In genomic region chr4:1211371-1211770, GRCh38 we compare ENCODE assay signal across 21 cellular contexts. TPM values are rescaled to one million over a fixed set of nuclear protein-coding genes. Genes with fewer than 3 reads are reported as not detected.
DNase-seq lines count a peak whose midpoint lies in the region; ATAC-seq and TF ChIP-seq lines count a peak whose summit lies in the region.
"Had no signal": no experiment of that assay in that cellular context is flagged by ENCODE, and none has a peak within 500 bp of the region (broad histone marks: within the 10 kb centered on the region; RNA-seq: fewer than 3 reads in every experiment).

No MANE protein-coding gene starts in this region.

- TF ChIP-seq EP300 in suprapubic skin (IDR thresholded peaks at IDR 0.05): no peak

- H3K4me1 ChIP-seq in PC-3 (ENCODE audit: insufficient read depth, low read length) (no peaks in the 10 kb centered on the region), lower lobe of right lung (peaks cover 67% of the 10 kb centered on the region), suprapubic skin (peaks cover 72% of the 10 kb centered on the region)

- H3K36me3 ChIP-seq in PC-3 (ENCODE audit: low read depth, low read length) (no peaks in the 10 kb centered on the region; the same call in 1 of the 2 replicates), lower lobe of right lung (peaks cover 58% of the 10 kb centered on the region), suprapubic skin (peaks cover 48% of the 10 kb centered on the region)

- H3F3A ChIP-seq in PC-3 (ENCODE audit: low read length, unreplicated experiment): no peaks in the 10 kb centered on the region

- H4K20me1 ChIP-seq in PC-3 (ENCODE audit: low read length): no peaks in the 10 kb centered on the region

- no peak overlapping the region for H3K4me3 Mint-ChIP-seq in chondrocyte (ENCODE audit: unreplicated experiment)
- H3K4me3 Mint-ChIP-seq: effector memory CD8-positive, alpha-beta T cell; GM23338; memory B cell; naive thymus-derived CD4-positive, alpha-beta T cell had no signal

- no peak overlapping the region for H2AFZ ChIP-seq in PC-3 (ENCODE audit: low read length)
- H2AFZ ChIP-seq: GM23338, parathyroid adenoma had no signal

- no peaks in the 10 kb centered on the region for H3K9me3 Mint-ChIP-seq in chondrocyte (ENCODE audit: low read depth)
- H3K9me3 Mint-ChIP-seq: effector memory CD8-positive, alpha-beta T cell; GM23338; memory B cell; naive thymus-derived CD4-positive, alpha-beta T cell had no signal

- no peaks in the 10 kb centered on the region for H3K27me3 Mint-ChIP-seq in chondrocyte (ENCODE audit: low read depth)
- H3K27me3 Mint-ChIP-seq: effector memory CD8-positive, alpha-beta T cell; memory B cell; naive thymus-derived CD4-positive, alpha-beta T cell had no signal

- H3K27me3 ChIP-seq in PC-3 (ENCODE audit: low read length) (no peaks in the 10 kb centered on the region), lower lobe of right lung (ENCODE audit: low read depth) (no peaks in the 10 kb centered on the region), suprapubic skin (no peaks in the 10 kb centered on the region)
- H3K27me3 ChIP-seq: tibial nerve had no signal

- H3K4me3 ChIP-seq in PC-3 (ENCODE audit: low read length) (no peak overlapping the region), lower lobe of right lung (no peak overlapping the region), suprapubic skin (no peak overlapping the region)
- H3K4me3 ChIP-seq: GM23338, tibial nerve had no signal

- TF ChIP-seq POLR2A in suprapubic skin (IDR thresholded peaks at IDR 0.05): no peak

- H3K4me1 Mint-ChIP-seq in chondrocyte (ENCODE audit: low read depth): peaks cover 41% of the 10 kb centered on the region
- H3K4me1 Mint-ChIP-seq: GM23338 had no signal

- WGBS in suprapubic skin: 79% methylated on average over 13 of the region's 13 CpGs

- ATAC-seq in PC-3: no peak
- no peak for ATAC-seq in lower lobe of right lung
- no peak for ATAC-seq in GM21825 (IDR thresholded peaks at IDR 0.05; ENCODE audit: unreplicated experiment)
- no peak for ATAC-seq in HG02571 (IDR thresholded peaks at IDR 0.05; ENCODE audit: unreplicated experiment)
- no peak for ATAC-seq in HG03521 (IDR thresholded peaks at IDR 0.05; ENCODE audit: unreplicated experiment)
- ATAC-seq: effector memory CD8-positive, alpha-beta T cell; GM23338; naive thymus-derived CD4-positive, alpha-beta T cell had no signal

- DNase-seq in PC-3: no peak
- peak; percentile 39 for DNase-seq in chondrocyte (ENCODE audit: low spot score)
- peak; percentile 30 for DNase-seq in lower lobe of right lung
- DNase-seq in suprapubic skin (ENCODE audit: low spot score in 2 of 2): peak; percentile 40 to 59
- DNase-seq in COLO829 (ENCODE audit: low spot score): no peak
- DNase-seq: activated CD8-positive, alpha-beta memory T cell treated with anti-CD3 and anti-CD28 coated beads, Interleukin-2, amount 50 U/mL, for 48 hours; activated gamma-delta T cell; AML-193; amniotic stem cell; Calu3; effector memory CD8-positive, alpha-beta T cell; KG1; naive thymus-derived CD4-positive, alpha-beta T cell; NCI-H2029 treated with DMSO at 0.1 percent for 48 hours had no signal

- H3K4me2 ChIP-seq in PC-3 (ENCODE audit: low read length): no peak overlapping the region
- H3K4me2 ChIP-seq: GM23338 had no signal

- BruUV-seq in PC-3 (replicated peaks; lab: Mats Ljungman, UMichigan): TSS peak; percentile 69

- no peak overlapping the region for H3K9ac ChIP-seq in PC-3 (ENCODE audit: low read length)
- H3K9ac ChIP-seq: parathyroid adenoma had no signal

- H3K9me2 ChIP-seq in PC-3 (replicated peaks; ENCODE audit: low read length): no peaks in the 10 kb centered on the region

- H3K79me2 ChIP-seq in PC-3 (ENCODE audit: low read length): no peaks in the 10 kb centered on the region
- H3K79me2 ChIP-seq: parathyroid adenoma had no signal

- CTCF ChIA-PET in PC-3 (lab: Charles Lee): no interaction called here

- H3K27ac ChIP-seq in PC-3 (ENCODE audit: low read length) (no peak overlapping the region), lower lobe of right lung (no peak overlapping the region), suprapubic skin (no peak overlapping the region)
- H3K27ac ChIP-seq: parathyroid adenoma had no signal

- intact Hi-C loops in PC-3 (cut with micrococcal nuclease) (no loop called here), lower lobe of right lung (cut with DNase I) (no loop called here)

- TF ChIP-seq CTCF in PC-3 (conservative IDR thresholded peaks at IDR 0.05; ENCODE audit: low read depth, low read length) (no peak), chondrocyte (IDR thresholded peaks at IDR 0.05) (no peak), lower lobe of right lung (IDR thresholded peaks at IDR 0.05) (no peak), suprapubic skin (IDR thresholded peaks at IDR 0.05) (no peak)

- H3K36me3 Mint-ChIP-seq in chondrocyte (ENCODE audit: low read depth): peaks cover 4% of the 10 kb centered on the region
- H3K36me3 Mint-ChIP-seq: memory B cell had no signal

- H3K27ac Mint-ChIP-seq in chondrocyte (ENCODE audit: unreplicated experiment): peak overlapping the region; percentile 45
- H3K27ac Mint-ChIP-seq: GM23338, memory B cell had no signal

- no peaks in the 10 kb centered on the region for H3K9me3 ChIP-seq in PC-3 (ENCODE audit: low read length)
- H3K9me3 ChIP-seq in lower lobe of right lung: no peaks in the 10 kb centered on the region
- H3K9me3 ChIP-seq in suprapubic skin: no peaks in the 10 kb centered on the region
- H3K9me3 ChIP-seq: tibial nerve had no signal

- POLR2A ChIA-PET in PC-3 (lab: Charles Lee; ENCODE audit: unreplicated experiment): no interaction called here

RNA-seq across cellular contexts. Expression of gene CTBP1, which starts 37.6 kb away (rescaled TPM):
- total RNA-seq in PC-3 (2014; rRNA removed) (223 and 266 TPM in 2 replicates), chondrocyte (147 to 175 TPM (median 151 TPM) in 3 replicates), lower lobe of right lung (165 TPM), suprapubic skin (100 to 1,000 TPM; 145 to 255 (median 181) TPM)

RNA-seq across cellular contexts. Expression of gene SPON2, which starts 39.0 kb away (rescaled TPM):
- total RNA-seq in PC-3 (2014; rRNA removed): 0.80 and 1.0 TPM in 2 replicates
- 158 to 184 TPM (median 162 TPM) in 3 replicates for total RNA-seq in chondrocyte
- 32.0 TPM for total RNA-seq in lower lobe of right lung
- 10 to 100 TPM; 22.5 to 52.3 (median 31.8) TPM for total RNA-seq in suprapubic skin

Comparison
In these comparisons a context has a peak if more than half of its experiments do, and no peak if none do; other contexts are left out.
1. DNase-seq: peak in chondrocyte (single experiment), lower lobe of right lung (single experiment) and suprapubic skin (2 of 2); none in PC-3 (single experiment) and COLO829 (single experiment).
2. RNA of gene SPON2, which starts 39.0 kb away (total RNA-seq): 158 to 184 TPM in chondrocyte, 22.5 to 52.3 TPM in suprapubic skin and 32.0 TPM in lower lobe of right lung (single experiment); 0.80 to 1.0 TPM in PC-3; every median in the first group is over 10 times any median in the second.